In genomic region chr5:149310947-149311675, GRCh38 we compare ENCODE assay signal across 12 cellular contexts. TPM values are rescaled to one million over a fixed set of nuclear protein-coding genes. Genes with fewer than 3 reads are reported as not detected.
A peak's percentile ranks its signal among the peaks of the same experiment; 100 is the strongest.
DNase-seq lines count a peak whose midpoint lies in the region; ATAC-seq and TF ChIP-seq lines count a peak whose summit lies in the region.
"Had no signal": no experiment of that assay in that cellular context is flagged by ENCODE, and none has a peak within 500 bp of the region (broad histone marks: within the 10 kb centered on the region; RNA-seq: fewer than 3 reads in every experiment).

No MANE protein-coding gene starts in this region.

- H3K79me2 ChIP-seq in GM23248 (ENCODE audit: insufficient read depth): no peaks in the 10 kb centered on the region

- H3K4me2 ChIP-seq in GM23248 (ENCODE audit: unreplicated experiment): no peak overlapping the region
- H3K4me2 ChIP-seq: neural progenitor cell had no signal

- no peaks in the 10 kb centered on the region for H4K20me1 ChIP-seq in GM23248 (ENCODE audit: insufficient read depth)

- no peak overlapping the region for H3K27ac ChIP-seq in GM23248
- H3K27ac ChIP-seq: neural progenitor cell had no signal

- WGBS in GM23248 (ENCODE audit: low coverage in 1 of 2, low lambda C conversion rate in 2 of 2, missing lambda C conversion rate in 2 of 2), 2 experiments: 82 to 88% methylated on average over 10 of the region's 10 CpGs

- H3K36me3 Mint-ChIP-seq in nephron progenitor cell (ENCODE audit: low read depth): no peaks in the 10 kb centered on the region
- H3K36me3 Mint-ChIP-seq: neural progenitor cell had no signal

- peaks cover 30% of the 10 kb centered on the region for H3K4me1 Mint-ChIP-seq in nephron progenitor cell

- no peak for TF ChIP-seq POLR2A in erythroblast (IDR thresholded peaks at IDR 0.05; ENCODE audit: low read length)

- no peaks in the 10 kb centered on the region for H3K9me3 Mint-ChIP-seq in nephron progenitor cell
- H3K9me3 Mint-ChIP-seq: activated T-cell treated with anti-CD3 and anti-CD28 coated beads, Interleukin-2, amount 50 U/mL, for 4 hours; neural progenitor cell had no signal

- H3K27me3 Mint-ChIP-seq in nephron progenitor cell (ENCODE audit: low read depth, poor library complexity): peaks cover 12% of the 10 kb centered on the region

- H3K4me3 Mint-ChIP-seq in nephron progenitor cell: peak overlapping the region; percentile 43
- H3K4me3 Mint-ChIP-seq: activated T-cell treated with anti-CD3 and anti-CD28 coated beads, Interleukin-2, amount 50 U/mL, for 4 hours; neural progenitor cell had no signal

- no peak overlapping the region for H2AFZ ChIP-seq in GM23248
- H2AFZ ChIP-seq: neural progenitor cell had no signal

- no peaks in the 10 kb centered on the region for H3F3A ChIP-seq in GM23248 (ENCODE audit: insufficient read depth)

- no peak overlapping the region for H3K4me3 ChIP-seq in GM23248
- H3K4me3 ChIP-seq: neural progenitor cell had no signal

- peak overlapping the region; percentile 78 for H3K27ac Mint-ChIP-seq in nephron progenitor cell

- no peak overlapping the region for H3K9ac ChIP-seq in GM23248
- H3K9ac ChIP-seq: neural progenitor cell had no signal

- no peak for ATAC-seq in left lobe of liver
- ATAC-seq in activated CD4-positive, CD25-positive, alpha-beta regulatory T cell treated with anti-CD3 and anti-CD28 coated beads, Interleukin-2, amount 50 U/mL, for 24 hours: no peak
- no peak for ATAC-seq in GM21526 (IDR thresholded peaks at IDR 0.05; ENCODE audit: low FRiP score, unreplicated experiment)
- ATAC-seq: activated T-cell treated with anti-CD3 and anti-CD28 coated beads, Interleukin-2, amount 50 U/mL, for 4 hours had no signal

- DNase-seq in GM23248 (peak; percentile 59), NCI-H82 (lab: John Stamatoyannopoulos, UW) (peak; percentile 96), erythroblast (lab: John Stamatoyannopoulos, UW) (peak; percentile 6 to 15), nephron progenitor cell (peak; percentile 40), amygdala (lab: John Stamatoyannopoulos, UW) (no peak), left lobe of liver (ENCODE audit: low spot score) (no peak)
- DNase-seq: activated T-cell treated with anti-CD3 and anti-CD28 coated beads, Interleukin-2, amount 50 U/mL, for 4 hours; effector memory CD4-positive, alpha-beta T cell; SW 1271 had no signal

- in situ Hi-C loops in GM23248 (cut with MboI): no loop called here

- TF ChIP-seq CTCF in nephron progenitor cell (IDR thresholded peaks at IDR 0.05): no peak

- H3K4me1 ChIP-seq in GM23248 (ENCODE audit: insufficient read depth): no peaks in the 10 kb centered on the region
- H3K4me1 ChIP-seq: neural progenitor cell had no signal

- H3K27me3 ChIP-seq in GM23248 (replicated peaks; ENCODE audit: insufficient read depth): no peaks in the 10 kb centered on the region
- H3K27me3 ChIP-seq: neural progenitor cell had no signal

- no peaks in the 10 kb centered on the region for H3K9me2 ChIP-seq in GM23248 (ENCODE audit: insufficient read depth)

- no peaks in the 10 kb centered on the region for H3K9me3 ChIP-seq in GM23248 (ENCODE audit: low read depth)

- no peaks in the 10 kb centered on the region for H3K36me3 ChIP-seq in GM23248 (ENCODE audit: low read depth)
- H3K36me3 ChIP-seq: neural progenitor cell had no signal

RNA-seq across cellular contexts. Expression of gene GRPEL2, which starts 34.2 kb away (rescaled TPM):
- 26.3 and 27.0 TPM in 2 replicates for total RNA-seq in GM23248 (2014; rRNA removed; shearing (Covaris generic))
- 17.0 and 19.5 TPM in 2 replicates for polyA plus RNA-seq in GM23248 (2016; fragmentation: Nextera tagmentation; extraction: Ambion mirVana)
- total RNA-seq in left lobe of liver: 5.1 TPM

RNA-seq across cellular contexts. Expression of gene AFAP1L1, which starts 39.5 kb away (rescaled TPM):
- total RNA-seq in GM23248 (2014; rRNA removed; shearing (Covaris generic)): 0.38 and 0.76 TPM in 2 replicates
- polyA plus RNA-seq in GM23248 (2016; fragmentation: Nextera tagmentation; extraction: Ambion mirVana): 0.90 and 1.3 TPM in 2 replicates
- 2.6 TPM for total RNA-seq in left lobe of liver

RNA-seq across cellular contexts. Expression of gene PCYOX1L, which starts 46.7 kb away (rescaled TPM):
- 10.7 and 12.6 TPM in 2 replicates for total RNA-seq in GM23248 (2014; rRNA removed; shearing (Covaris generic))
- polyA plus RNA-seq in GM23248 (2016; fragmentation: Nextera tagmentation; extraction: Ambion mirVana): 10.4 and 10.5 TPM in 2 replicates
- 0.93 TPM for total RNA-seq in left lobe of liver

Comparison
In these comparisons a context has a peak if more than half of its experiments do, and no peak if none do; other contexts are left out.
1. DNase-seq: peak in GM23248 (single experiment), NCI-H82 (single experiment), erythroblast (2 of 2) and nephron progenitor cell (single experiment); none in amygdala (0 of 56) and left lobe of liver (single experiment).